2 cellular contexts compared by ENCODE assay signal in the genomic region with DNA sequence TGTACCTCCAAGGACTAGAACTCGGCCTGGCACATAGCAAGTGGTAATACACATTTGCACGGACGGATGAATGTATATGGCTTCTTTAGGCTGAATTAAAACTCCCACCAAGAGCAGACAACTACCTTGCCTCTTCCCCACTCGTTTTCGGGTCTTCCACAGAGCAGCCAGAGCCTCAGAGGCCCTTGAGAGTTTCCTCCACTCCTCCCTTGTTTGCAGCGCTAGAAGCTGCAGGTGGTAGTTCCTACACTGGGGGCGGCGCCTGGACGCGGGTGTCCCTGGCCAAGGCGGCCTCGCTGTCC.
TF ChIP-seq lines count a peak whose summit lies in the region.

No MANE protein-coding gene starts in this region.

TF ChIP-seq in HEK293, 187 proteins besides CTCF, POLR2A, EP300 and RAD21 (continued from another document and continues in another):
- TF ChIP-seq, protein P1, sequence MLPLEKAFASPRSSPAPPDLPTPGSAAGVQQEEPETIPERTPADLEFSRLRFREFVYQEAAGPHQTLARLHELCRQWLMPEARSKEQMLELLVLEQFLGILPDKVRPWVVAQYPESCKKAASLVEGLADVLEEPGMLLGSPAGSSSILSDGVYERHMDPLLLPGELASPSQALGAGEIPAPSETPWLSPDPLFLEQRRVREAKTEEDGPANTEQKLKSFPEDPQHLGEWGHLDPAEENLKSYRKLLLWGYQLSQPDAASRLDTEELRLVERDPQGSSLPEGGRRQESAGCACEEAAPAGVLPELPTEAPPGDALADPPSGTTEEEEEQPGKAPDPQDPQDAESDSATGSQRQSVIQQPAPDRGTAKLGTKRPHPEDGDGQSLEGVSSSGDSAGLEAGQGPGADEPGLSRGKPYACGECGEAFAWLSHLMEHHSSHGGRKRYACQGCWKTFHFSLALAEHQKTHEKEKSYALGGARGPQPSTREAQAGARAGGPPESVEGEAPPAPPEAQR (tag by site-specific recombination; IDR thresholded peaks at IDR 0.05) = no peak
- TF ChIP-seq ZNF558 (tag by site-specific recombination; IDR thresholded peaks at IDR 0.05) (no peak), ZNF37A (tag by site-specific recombination; IDR thresholded peaks at IDR 0.05) (no peak), GLIS1 (tag by site-specific recombination; IDR thresholded peaks at IDR 0.05) (peak; percentile 69; the same call in 1 of the 2 replicates), ZNF692 (tag by site-specific recombination; IDR thresholded peaks at IDR 0.05) (no peak), ZSCAN30 (tag by site-specific recombination; IDR thresholded peaks at IDR 0.05) (no peak), ZNF341 (tag by site-specific recombination; IDR thresholded peaks at IDR 0.05; ENCODE audit: low read depth) (peak; percentile 98), ZNF510 (tag by site-specific recombination; IDR thresholded peaks at IDR 0.05; ENCODE audit: insufficient replicate concordance) (no peak), SCRT2 (tag by site-specific recombination; IDR thresholded peaks at IDR 0.05) (peak; percentile 77), SP3 (tag by site-specific recombination; IDR thresholded peaks at IDR 0.05) (no peak), ZNF707 (tag by site-specific recombination; IDR thresholded peaks at IDR 0.05) (no peak), WT1 (tag by site-specific recombination; IDR thresholded peaks at IDR 0.05) (0 out of 2 replicates have a peak, but pooled peaks have one; percentile 21), ZNF664 (tag by site-specific recombination; IDR thresholded peaks at IDR 0.05) (no peak), ZNF169 (tag by site-specific recombination; IDR thresholded peaks at IDR 0.05) (no peak), MZF1 (tag by site-specific recombination; IDR thresholded peaks at IDR 0.05; ENCODE audit: borderline replicate concordance) (no peak)
- TF ChIP-seq, protein P2, sequence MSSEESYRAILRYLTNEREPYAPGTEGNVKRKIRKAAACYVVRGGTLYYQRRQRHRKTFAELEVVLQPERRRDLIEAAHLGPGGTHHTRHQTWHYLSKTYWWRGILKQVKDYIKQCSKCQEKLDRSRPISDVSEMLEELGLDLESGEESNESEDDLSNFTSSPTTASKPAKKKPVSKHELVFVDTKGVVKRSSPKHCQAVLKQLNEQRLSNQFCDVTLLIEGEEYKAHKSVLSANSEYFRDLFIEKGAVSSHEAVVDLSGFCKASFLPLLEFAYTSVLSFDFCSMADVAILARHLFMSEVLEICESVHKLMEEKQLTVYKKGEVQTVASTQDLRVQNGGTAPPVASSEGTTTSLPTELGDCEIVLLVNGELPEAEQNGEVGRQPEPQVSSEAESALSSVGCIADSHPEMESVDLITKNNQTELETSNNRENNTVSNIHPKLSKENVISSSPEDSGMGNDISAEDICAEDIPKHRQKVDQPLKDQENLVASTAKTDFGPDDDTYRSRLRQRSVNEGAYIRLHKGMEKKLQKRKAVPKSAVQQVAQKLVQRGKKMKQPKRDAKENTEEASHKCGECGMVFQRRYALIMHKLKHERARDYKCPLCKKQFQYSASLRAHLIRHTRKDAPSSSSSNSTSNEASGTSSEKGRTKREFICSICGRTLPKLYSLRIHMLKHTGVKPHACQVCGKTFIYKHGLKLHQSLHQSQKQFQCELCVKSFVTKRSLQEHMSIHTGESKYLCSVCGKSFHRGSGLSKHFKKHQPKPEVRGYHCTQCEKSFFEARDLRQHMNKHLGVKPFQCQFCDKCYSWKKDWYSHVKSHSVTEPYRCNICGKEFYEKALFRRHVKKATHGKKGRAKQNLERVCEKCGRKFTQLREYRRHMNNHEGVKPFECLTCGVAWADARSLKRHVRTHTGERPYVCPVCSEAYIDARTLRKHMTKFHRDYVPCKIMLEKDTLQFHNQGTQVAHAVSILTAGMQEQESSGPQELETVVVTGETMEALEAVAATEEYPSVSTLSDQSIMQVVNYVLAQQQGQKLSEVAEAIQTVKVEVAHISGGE (tag by site-specific recombination; conservative IDR thresholded peaks at IDR 0.05; ENCODE audit: low read depth) = no peak
- TF ChIP-seq, protein P3, sequence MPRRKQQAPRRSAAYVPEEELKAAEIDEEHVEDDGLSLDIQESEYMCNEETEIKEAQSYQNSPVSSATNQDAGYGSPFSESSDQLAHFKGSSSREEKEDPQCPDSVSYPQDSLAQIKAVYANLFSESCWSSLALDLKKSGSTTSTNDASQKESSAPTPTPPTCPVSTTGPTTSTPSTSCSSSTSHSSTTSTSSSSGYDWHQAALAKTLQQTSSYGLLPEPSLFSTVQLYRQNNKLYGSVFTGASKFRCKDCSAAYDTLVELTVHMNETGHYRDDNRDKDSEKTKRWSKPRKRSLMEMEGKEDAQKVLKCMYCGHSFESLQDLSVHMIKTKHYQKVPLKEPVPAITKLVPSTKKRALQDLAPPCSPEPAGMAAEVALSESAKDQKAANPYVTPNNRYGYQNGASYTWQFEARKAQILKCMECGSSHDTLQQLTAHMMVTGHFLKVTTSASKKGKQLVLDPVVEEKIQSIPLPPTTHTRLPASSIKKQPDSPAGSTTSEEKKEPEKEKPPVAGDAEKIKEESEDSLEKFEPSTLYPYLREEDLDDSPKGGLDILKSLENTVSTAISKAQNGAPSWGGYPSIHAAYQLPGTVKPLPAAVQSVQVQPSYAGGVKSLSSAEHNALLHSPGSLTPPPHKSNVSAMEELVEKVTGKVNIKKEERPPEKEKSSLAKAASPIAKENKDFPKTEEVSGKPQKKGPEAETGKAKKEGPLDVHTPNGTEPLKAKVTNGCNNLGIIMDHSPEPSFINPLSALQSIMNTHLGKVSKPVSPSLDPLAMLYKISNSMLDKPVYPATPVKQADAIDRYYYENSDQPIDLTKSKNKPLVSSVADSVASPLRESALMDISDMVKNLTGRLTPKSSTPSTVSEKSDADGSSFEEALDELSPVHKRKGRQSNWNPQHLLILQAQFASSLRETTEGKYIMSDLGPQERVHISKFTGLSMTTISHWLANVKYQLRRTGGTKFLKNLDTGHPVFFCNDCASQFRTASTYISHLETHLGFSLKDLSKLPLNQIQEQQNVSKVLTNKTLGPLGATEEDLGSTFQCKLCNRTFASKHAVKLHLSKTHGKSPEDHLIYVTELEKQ (tag by site-specific recombination; IDR thresholded peaks at IDR 0.05; ENCODE audit: borderline replicate concordance) = no peak

TF ChIP-seq in WTC11, 78 proteins besides CTCF, POLR2A, EP300 and RAD21 (continued from another document):
- TF ChIP-seq ZNF425 (CRISPR knock-in tag; conservative IDR thresholded peaks at IDR 0.05) = no peak
- TF ChIP-seq ATF1 (CRISPR knock-in tag; IDR thresholded peaks at IDR 0.05) = no peak
- no peak for TF ChIP-seq NFE2L1 (CRISPR knock-in tag; IDR thresholded peaks at IDR 0.05)
- TF ChIP-seq MYBL2 (CRISPR knock-in tag; IDR thresholded peaks at IDR 0.05) = no peak
- TF ChIP-seq HMGA2 (CRISPR knock-in tag; IDR thresholded peaks at IDR 0.05) = no peak
- no peak for TF ChIP-seq NFYB (CRISPR knock-in tag; conservative IDR thresholded peaks at IDR 0.05; ENCODE audit: low read depth)
- TF ChIP-seq ELF4 (CRISPR knock-in tag; IDR thresholded peaks at IDR 0.05; ENCODE audit: low read depth) = 0 out of 2 replicates have a peak, but pooled peaks have one; percentile 4
- TF ChIP-seq, protein P4, sequence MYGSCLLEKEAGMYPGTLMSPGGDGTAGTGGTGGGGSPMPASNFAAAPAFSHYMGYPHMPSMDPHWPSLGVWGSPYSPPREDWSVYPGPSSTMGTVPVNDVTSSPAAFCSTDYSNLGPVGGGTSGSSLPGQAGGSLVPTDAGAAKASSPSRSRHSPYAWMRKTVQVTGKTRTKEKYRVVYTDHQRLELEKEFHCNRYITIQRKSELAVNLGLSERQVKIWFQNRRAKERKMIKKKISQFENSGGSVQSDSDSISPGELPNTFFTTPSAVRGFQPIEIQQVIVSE (CRISPR knock-in tag; IDR thresholded peaks at IDR 0.05; ENCODE audit: borderline replicate concordance) = no peak
- 0 out of 2 replicates have a peak, but pooled peaks have one; percentile 43 for TF ChIP-seq SP1 (CRISPR knock-in tag; conservative IDR thresholded peaks at IDR 0.05)
- no peak for TF ChIP-seq JUN (CRISPR knock-in tag; IDR thresholded peaks at IDR 0.05)
- TF ChIP-seq JAZF1 (CRISPR knock-in tag; IDR thresholded peaks at IDR 0.05) = no peak
- TF ChIP-seq GTF2I (CRISPR knock-in tag; conservative IDR thresholded peaks at IDR 0.05) = no peak
- TF ChIP-seq, protein P5, sequence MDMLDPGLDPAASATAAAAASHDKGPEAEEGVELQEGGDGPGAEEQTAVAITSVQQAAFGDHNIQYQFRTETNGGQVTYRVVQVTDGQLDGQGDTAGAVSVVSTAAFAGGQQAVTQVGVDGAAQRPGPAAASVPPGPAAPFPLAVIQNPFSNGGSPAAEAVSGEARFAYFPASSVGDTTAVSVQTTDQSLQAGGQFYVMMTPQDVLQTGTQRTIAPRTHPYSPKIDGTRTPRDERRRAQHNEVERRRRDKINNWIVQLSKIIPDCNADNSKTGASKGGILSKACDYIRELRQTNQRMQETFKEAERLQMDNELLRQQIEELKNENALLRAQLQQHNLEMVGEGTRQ (CRISPR knock-in tag; IDR thresholded peaks at IDR 0.05) = no peak
- TF ChIP-seq ERG (CRISPR knock-in tag; IDR thresholded peaks at IDR 0.05) = no peak
- TF ChIP-seq CREM (CRISPR knock-in tag; IDR thresholded peaks at IDR 0.05) = no peak
- TF ChIP-seq, protein P6, sequence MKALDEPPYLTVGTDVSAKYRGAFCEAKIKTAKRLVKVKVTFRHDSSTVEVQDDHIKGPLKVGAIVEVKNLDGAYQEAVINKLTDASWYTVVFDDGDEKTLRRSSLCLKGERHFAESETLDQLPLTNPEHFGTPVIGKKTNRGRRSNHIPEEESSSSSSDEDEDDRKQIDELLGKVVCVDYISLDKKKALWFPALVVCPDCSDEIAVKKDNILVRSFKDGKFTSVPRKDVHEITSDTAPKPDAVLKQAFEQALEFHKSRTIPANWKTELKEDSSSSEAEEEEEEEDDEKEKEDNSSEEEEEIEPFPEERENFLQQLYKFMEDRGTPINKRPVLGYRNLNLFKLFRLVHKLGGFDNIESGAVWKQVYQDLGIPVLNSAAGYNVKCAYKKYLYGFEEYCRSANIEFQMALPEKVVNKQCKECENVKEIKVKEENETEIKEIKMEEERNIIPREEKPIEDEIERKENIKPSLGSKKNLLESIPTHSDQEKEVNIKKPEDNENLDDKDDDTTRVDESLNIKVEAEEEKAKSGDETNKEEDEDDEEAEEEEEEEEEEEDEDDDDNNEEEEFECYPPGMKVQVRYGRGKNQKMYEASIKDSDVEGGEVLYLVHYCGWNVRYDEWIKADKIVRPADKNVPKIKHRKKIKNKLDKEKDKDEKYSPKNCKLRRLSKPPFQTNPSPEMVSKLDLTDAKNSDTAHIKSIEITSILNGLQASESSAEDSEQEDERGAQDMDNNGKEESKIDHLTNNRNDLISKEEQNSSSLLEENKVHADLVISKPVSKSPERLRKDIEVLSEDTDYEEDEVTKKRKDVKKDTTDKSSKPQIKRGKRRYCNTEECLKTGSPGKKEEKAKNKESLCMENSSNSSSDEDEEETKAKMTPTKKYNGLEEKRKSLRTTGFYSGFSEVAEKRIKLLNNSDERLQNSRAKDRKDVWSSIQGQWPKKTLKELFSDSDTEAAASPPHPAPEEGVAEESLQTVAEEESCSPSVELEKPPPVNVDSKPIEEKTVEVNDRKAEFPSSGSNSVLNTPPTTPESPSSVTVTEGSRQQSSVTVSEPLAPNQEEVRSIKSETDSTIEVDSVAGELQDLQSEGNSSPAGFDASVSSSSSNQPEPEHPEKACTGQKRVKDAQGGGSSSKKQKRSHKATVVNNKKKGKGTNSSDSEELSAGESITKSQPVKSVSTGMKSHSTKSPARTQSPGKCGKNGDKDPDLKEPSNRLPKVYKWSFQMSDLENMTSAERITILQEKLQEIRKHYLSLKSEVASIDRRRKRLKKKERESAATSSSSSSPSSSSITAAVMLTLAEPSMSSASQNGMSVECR (CRISPR knock-in tag; IDR thresholded peaks at IDR 0.05; ENCODE audit: borderline replicate concordance) = no peak
- TF ChIP-seq ZNF281 (CRISPR knock-in tag; IDR thresholded peaks at IDR 0.05) = no peak
- TF ChIP-seq IRF2 (CRISPR knock-in tag; IDR thresholded peaks at IDR 0.05; ENCODE audit: borderline replicate concordance, low read depth) = no peak
- TF ChIP-seq MXD4 (CRISPR knock-in tag; IDR thresholded peaks at IDR 0.05; ENCODE audit: borderline replicate concordance) = no peak
